Comparison of ENCODE assay signal across 1 cellular context in the genomic region with DNA sequence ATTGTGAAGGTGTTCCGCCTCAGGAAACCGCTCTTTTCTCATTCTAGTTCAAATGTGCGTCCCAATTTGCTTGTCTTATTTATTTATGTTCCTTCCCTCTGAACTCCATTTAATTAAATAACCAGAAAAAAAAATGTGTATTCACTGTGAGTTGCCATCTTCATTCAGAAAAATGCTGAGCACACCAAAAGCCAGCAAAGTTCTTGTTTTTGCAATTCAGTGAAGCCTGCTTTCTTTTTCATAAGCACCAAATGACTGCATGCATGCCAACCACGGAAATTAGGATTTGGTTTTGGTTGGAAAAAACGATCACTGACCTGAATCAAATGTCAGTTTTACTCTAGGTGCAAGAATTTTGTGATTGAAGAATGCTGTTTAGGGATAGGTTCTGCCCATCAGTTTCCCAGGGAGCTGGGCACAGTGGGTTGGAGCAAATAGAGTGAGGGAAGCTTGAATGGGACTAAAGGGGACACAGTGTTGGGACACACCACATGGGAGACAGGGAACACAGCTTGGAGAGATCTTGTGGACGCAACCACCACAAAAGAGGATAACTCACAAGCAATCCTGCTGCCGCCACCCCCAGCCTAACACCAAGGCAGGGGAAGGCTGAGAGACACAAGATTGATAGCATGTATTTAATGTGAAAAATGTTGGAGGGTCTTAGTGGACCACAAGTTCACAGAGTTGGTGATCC.
TF ChIP-seq lines count a peak whose summit lies in the region.

No MANE protein-coding gene starts in this region.

TF ChIP-seq in IMR-90, 13 proteins besides CTCF, POLR2A, EP300 and RAD21 (continued from another document):
- TF ChIP-seq, protein P1, sequence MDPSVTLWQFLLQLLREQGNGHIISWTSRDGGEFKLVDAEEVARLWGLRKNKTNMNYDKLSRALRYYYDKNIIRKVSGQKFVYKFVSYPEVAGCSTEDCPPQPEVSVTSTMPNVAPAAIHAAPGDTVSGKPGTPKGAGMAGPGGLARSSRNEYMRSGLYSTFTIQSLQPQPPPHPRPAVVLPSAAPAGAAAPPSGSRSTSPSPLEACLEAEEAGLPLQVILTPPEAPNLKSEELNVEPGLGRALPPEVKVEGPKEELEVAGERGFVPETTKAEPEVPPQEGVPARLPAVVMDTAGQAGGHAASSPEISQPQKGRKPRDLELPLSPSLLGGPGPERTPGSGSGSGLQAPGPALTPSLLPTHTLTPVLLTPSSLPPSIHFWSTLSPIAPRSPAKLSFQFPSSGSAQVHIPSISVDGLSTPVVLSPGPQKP (IDR thresholded peaks at IDR 0.05; ENCODE audit: borderline replicate concordance, low read depth, low read length), result no peak
- no peak for TF ChIP-seq MXI1 (IDR thresholded peaks at IDR 0.05; ENCODE audit: borderline replicate concordance, low read depth, low read length)
- no peak for TF ChIP-seq CHD1 (IDR thresholded peaks at IDR 0.05; ENCODE audit: low read depth, low read length)
- TF ChIP-seq SMC3 (IDR thresholded peaks at IDR 0.05; ENCODE audit: low read depth, low read length), result no peak
